In the genomic region with DNA sequence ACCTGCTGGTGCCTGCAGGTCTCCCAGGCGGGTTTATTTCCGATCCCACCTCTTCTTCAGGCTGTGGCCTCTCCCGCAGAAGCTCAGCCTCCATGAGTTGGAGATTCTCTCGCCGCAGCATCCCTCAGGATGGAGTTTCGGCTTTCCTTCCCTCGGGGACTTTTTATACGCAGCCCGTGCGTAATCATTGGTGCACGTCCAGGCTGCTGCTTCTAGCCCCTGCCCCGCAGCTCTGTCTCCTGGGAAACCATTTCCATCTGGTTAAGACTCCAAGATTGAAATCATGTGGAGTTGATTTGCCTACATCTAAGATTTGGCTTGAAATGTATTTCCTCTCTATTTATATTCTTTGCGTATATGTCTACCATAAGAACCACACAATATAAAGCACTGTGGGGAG, we compare ENCODE assay signal across 15 cellular contexts. TPM values are rescaled to one million over a fixed set of nuclear protein-coding genes. Genes with fewer than 3 reads are reported as not detected.
A peak's percentile ranks its signal among the peaks of the same experiment; 100 is the strongest.
DNase-seq lines count a peak whose midpoint lies in the region; ATAC-seq and TF ChIP-seq lines count a peak whose summit lies in the region.
"Had no signal": no experiment of that assay in that cellular context is flagged by ENCODE, and none has a peak within 500 bp of the region (broad histone marks: within the 10 kb centered on the region; RNA-seq: fewer than 3 reads in every experiment).

No MANE protein-coding gene starts in this region.

- intact Hi-C loops in tibial artery (cut with DNase I; ENCODE audit: low total_unique reads) = no loop called here

- H3K9ac ChIP-seq in fibroblast of lung (ENCODE audit: insufficient read depth, low read length) = no peak overlapping the region
- no peak overlapping the region for H3K9ac ChIP-seq in neural progenitor cell

- peak; percentile 81 for DNase-seq in AG09319 (ENCODE audit: extremely low read depth, low read depth)
- peak; percentile 86 for DNase-seq in NCI-H2171 treated with DMSO at 0.1 percent for 48 hours (lab: John Stamatoyannopoulos, UW)
- peak; percentile 13 to 23 for DNase-seq in fibroblast of lung (ENCODE audit: low read depth in 2 of 2)
- no peak for DNase-seq in neural progenitor cell (ENCODE audit: low spot score)
- no peak for DNase-seq in tibial artery
- DNase-seq in NOMO-1 treated with dmso at 0.1 percent for 144 hours (lab: John Stamatoyannopoulos, UW; ENCODE audit: unreplicated experiment) = no peak
- DNase-seq: activated CD4-positive, alpha-beta T cell treated with anti-CD3 and anti-CD28 coated beads, Interleukin-2, amount 10 ng/mL, durations not matched to agents 24 days and 14 days; activated T-cell treated with anti-CD3 and anti-CD28 coated beads, Interleukin-2, amount 50 U/mL, for 4 hours; DMS153; NCI-H2227 treated with DMSO at 0.1 percent for 48 hours; SIG-M5; stimulated activated CD4-positive, alpha-beta T cell treated with anti-CD3 and anti-CD28 coated beads, Interleukin-1b, Interleukin-23, amount 100 ng/mL, for 48 hours had no signal

- H3K4me1 ChIP-seq in fibroblast of lung (ENCODE audit: control insufficient read depth, extremely low read depth, insufficient read depth, low read length) = peaks cover 7% of the 10 kb centered on the region
- no peaks in the 10 kb centered on the region for H3K4me1 ChIP-seq in neural progenitor cell
- peaks cover 0 to 5% (median 0%) of the 10 kb centered on the region in 4 donors for H3K4me1 ChIP-seq in tibial artery

- H3K27ac ChIP-seq in fibroblast of lung (ENCODE audit: insufficient read depth, low read length) (no peak overlapping the region), neural progenitor cell (no peak overlapping the region), tibial artery (no peak overlapping the region)
- H3K27ac ChIP-seq: tibial nerve had no signal

- H3K9me3 ChIP-seq in fibroblast of lung (ENCODE audit: control insufficient read depth, insufficient read depth, low read depth, low read length) = no peaks in the 10 kb centered on the region
- H3K9me3 ChIP-seq in neural progenitor cell (ENCODE audit: low read depth) = no peaks in the 10 kb centered on the region
- H3K9me3 ChIP-seq in tibial artery = no peaks in the 10 kb centered on the region
- H3K9me3 ChIP-seq: tibial nerve had no signal

- H3K27me3 ChIP-seq in fibroblast of lung (ENCODE audit: control insufficient read depth, insufficient read depth, low read length) = no peaks in the 10 kb centered on the region
- no peaks in the 10 kb centered on the region for H3K27me3 ChIP-seq in neural progenitor cell
- H3K27me3 ChIP-seq in tibial artery = no peaks in the 10 kb centered on the region
- H3K27me3 ChIP-seq: tibial nerve had no signal

- H3K36me3 Mint-ChIP-seq in neural progenitor cell = no peaks in the 10 kb centered on the region
- no peaks in the 10 kb centered on the region for H3K36me3 Mint-ChIP-seq in activated T-helper 17 cell treated with anti-CD3 and anti-CD28 coated beads, Interleukin-2, amount 50 U/mL, for 72 hours (ENCODE audit: low read depth)

- H3K27me3 Mint-ChIP-seq in neural progenitor cell (ENCODE audit: insufficient read depth, low read depth) = peaks cover 8% of the 10 kb centered on the region
- no peaks in the 10 kb centered on the region for H3K27me3 Mint-ChIP-seq in activated T-helper 17 cell treated with anti-CD3 and anti-CD28 coated beads, Interleukin-2, amount 50 U/mL, for 72 hours

- no peak overlapping the region for H2AFZ ChIP-seq in fibroblast of lung (ENCODE audit: low read length)
- H2AFZ ChIP-seq in neural progenitor cell (replicated peaks) = no peak overlapping the region

- no peaks in the 10 kb centered on the region for H3K79me2 ChIP-seq in fibroblast of lung (ENCODE audit: control insufficient read depth, insufficient read depth, low read length)
- H3K79me2 ChIP-seq in neural progenitor cell (ENCODE audit: low read depth) = no peaks in the 10 kb centered on the region

- no peaks in the 10 kb centered on the region for H3K36me3 ChIP-seq in fibroblast of lung (ENCODE audit: control insufficient read depth, insufficient read depth, low read length)
- no peaks in the 10 kb centered on the region for H3K36me3 ChIP-seq in neural progenitor cell
- H3K36me3 ChIP-seq in tibial artery = no peaks in the 10 kb centered on the region
- H3K36me3 ChIP-seq: tibial nerve had no signal

- H3K9me3 Mint-ChIP-seq in neural progenitor cell = no peaks in the 10 kb centered on the region
- no peaks in the 10 kb centered on the region for H3K9me3 Mint-ChIP-seq in activated T-helper 17 cell treated with anti-CD3 and anti-CD28 coated beads, Interleukin-2, amount 50 U/mL, for 72 hours
- H3K9me3 Mint-ChIP-seq: activated CD4-positive, alpha-beta T cell treated with anti-CD3 and anti-CD28 coated beads, Interleukin-2, amount 10 ng/mL, durations not matched to agents 24 days and 14 days; activated T-cell treated with anti-CD3 and anti-CD28 coated beads, Interleukin-2, amount 50 U/mL, for 4 hours had no signal

- no peak overlapping the region for H3K4me3 ChIP-seq in fibroblast of lung (replicated peaks in 1 of 4; ENCODE audit: control extremely low read depth in 1 of 4, insufficient read depth in 1 of 4, low read depth in 3 of 4, low read length in 4 of 4)
- no peak overlapping the region for H3K4me3 ChIP-seq in neural progenitor cell
- no peak overlapping the region for H3K4me3 ChIP-seq in tibial artery
- H3K4me3 ChIP-seq: tibial nerve had no signal

- H3F3A ChIP-seq in neural progenitor cell (ENCODE audit: low read depth) = no peaks in the 10 kb centered on the region

- no peak overlapping the region for H3K4me3 Mint-ChIP-seq in neural progenitor cell
- no peak overlapping the region for H3K4me3 Mint-ChIP-seq in activated T-helper 17 cell treated with anti-CD3 and anti-CD28 coated beads, Interleukin-2, amount 50 U/mL, for 72 hours
- H3K4me3 Mint-ChIP-seq: activated CD4-positive, alpha-beta T cell treated with anti-CD3 and anti-CD28 coated beads, Interleukin-2, amount 10 ng/mL, durations not matched to agents 24 days and 14 days; activated T-cell treated with anti-CD3 and anti-CD28 coated beads, Interleukin-2, amount 50 U/mL, for 4 hours had no signal

- no peaks in the 10 kb centered on the region for H4K20me1 ChIP-seq in fibroblast of lung (ENCODE audit: control insufficient read depth, extremely low read depth, insufficient read depth, low read length)
- no peaks in the 10 kb centered on the region for H4K20me1 ChIP-seq in neural progenitor cell (ENCODE audit: low read depth)

- ATAC-seq in HG03280 (IDR thresholded peaks at IDR 0.05; ENCODE audit: unreplicated experiment) = no peak
- no peak for ATAC-seq in activated T-helper 17 cell treated with anti-CD3 and anti-CD28 coated beads, Interleukin-2, amount 50 U/mL, for 72 hours (replicated peaks)
- ATAC-seq: activated T-cell treated with anti-CD3 and anti-CD28 coated beads, Interleukin-2, amount 50 U/mL, for 4 hours had no signal

- TF ChIP-seq CTCF in AG09319 (IDR thresholded peaks at IDR 0.05; ENCODE audit: low read depth, low read length) = no peak
- TF ChIP-seq CTCF in fibroblast of lung (conservative IDR thresholded peaks at IDR 0.05 in 1 of 2, IDR thresholded peaks at IDR 0.05 in 1 of 2; ENCODE audit: low read depth in 1 of 2, low read length in 2 of 2) = no peak
- no peak for TF ChIP-seq CTCF in neural progenitor cell (IDR thresholded peaks at IDR 0.05)
- TF ChIP-seq CTCF in tibial artery (IDR thresholded peaks at IDR 0.05) = no peak

- H3K4me1 Mint-ChIP-seq in neural progenitor cell = peaks cover 13% of the 10 kb centered on the region
- H3K4me1 Mint-ChIP-seq in activated T-helper 17 cell treated with anti-CD3 and anti-CD28 coated beads, Interleukin-2, amount 50 U/mL, for 72 hours = no peaks in the 10 kb centered on the region

- peak overlapping the region; percentile 70 for H3K27ac Mint-ChIP-seq in neural progenitor cell
- H3K27ac Mint-ChIP-seq in activated T-helper 17 cell treated with anti-CD3 and anti-CD28 coated beads, Interleukin-2, amount 50 U/mL, for 72 hours = no peak overlapping the region
- H3K27ac Mint-ChIP-seq: activated CD4-positive, alpha-beta T cell treated with anti-CD3 and anti-CD28 coated beads, Interleukin-2, amount 10 ng/mL, durations not matched to agents 24 days and 14 days had no signal

- H3K4me2 ChIP-seq in fibroblast of lung (ENCODE audit: extremely low read depth, insufficient read depth, low read length) = no peak overlapping the region
- H3K4me2 ChIP-seq in neural progenitor cell = no peak overlapping the region

RNA-seq across cellular contexts. Expression of gene CARMIL1, which starts 46.7 kb away (rescaled TPM):
- total RNA-seq in fibroblast of lung = 10.2 and 10.5 TPM in 2 replicates
- polyA plus RNA-seq in fibroblast of lung = 7.0 and 12.5 TPM in 2 replicates
- 8.9 and 15.2 TPM in 2 replicates for polyA plus RNA-seq in fibroblast of lung (2012)
- polyA minus RNA-seq in fibroblast of lung (ENCODE audit: low replicate concordance) = 2.3 and 6.6 TPM in 2 replicates
- total RNA-seq in neural progenitor cell (ENCODE audit: low replicate concordance) = 11.0 and 13.3 TPM in 2 replicates
- total RNA-seq in activated T-helper 17 cell treated with anti-CD3 and anti-CD28 coated beads, Interleukin-2, amount 50 U/mL, for 72 hours = 1 to 10 TPM; 3.8 to 7.6 TPM

Comparison
In these comparisons a context has a peak if more than half of its experiments do, and no peak if none do; other contexts are left out.
1. DNase-seq: peak in AG09319 (single experiment), NCI-H2171 treated with DMSO at 0.1 percent for 48 hours (single experiment) and fibroblast of lung (2 of 2); none in neural progenitor cell (single experiment), tibial artery (0 of 2) and NOMO-1 treated with dmso at 0.1 percent for 144 hours (single experiment).